1 cellular context compared by ENCODE assay signal in the genomic region with DNA sequence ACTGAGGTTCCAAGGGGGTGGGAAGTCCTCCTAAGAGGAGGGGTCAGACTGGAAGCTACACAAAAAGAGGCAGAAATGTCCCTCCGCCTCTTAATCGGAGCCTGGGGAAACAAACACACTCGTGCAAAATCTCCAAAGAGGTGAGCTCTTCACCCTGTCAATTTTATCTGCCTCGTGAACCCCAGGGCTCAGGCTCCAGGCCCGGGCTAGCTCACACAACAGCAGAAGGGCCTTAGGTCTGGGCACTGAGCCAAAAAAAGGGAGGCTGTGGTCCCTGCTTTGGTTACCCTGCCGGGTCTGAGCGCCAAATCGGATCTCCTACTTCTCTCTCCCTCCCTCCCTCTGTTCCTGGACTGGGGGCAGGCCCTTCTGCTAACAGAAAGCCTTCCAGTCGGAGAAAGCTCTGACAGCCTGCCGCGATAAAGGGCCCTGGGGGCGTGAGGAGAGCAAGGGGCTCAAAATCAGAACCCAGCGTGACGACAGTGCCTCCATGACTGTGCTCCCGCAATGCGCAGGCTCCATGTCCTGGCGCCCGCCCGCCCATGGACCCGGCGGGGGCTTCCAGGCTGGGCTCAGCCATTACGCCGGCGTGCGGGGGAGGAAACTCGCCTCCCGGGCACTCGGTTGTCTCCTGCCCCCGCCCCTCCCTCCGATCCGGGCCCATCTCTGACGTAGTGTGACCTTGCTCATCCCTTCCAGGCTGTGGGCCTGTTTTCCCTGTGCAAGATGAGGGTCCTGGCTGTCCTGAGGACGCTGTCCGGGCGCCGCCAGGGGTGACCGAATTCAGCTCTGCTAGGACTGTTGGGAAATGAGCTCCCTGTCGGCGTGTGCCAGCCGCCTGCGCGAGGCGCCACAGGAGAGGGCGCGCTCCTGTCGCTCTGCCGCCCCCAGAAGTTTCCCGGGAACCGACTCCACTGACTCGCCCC.
TF ChIP-seq lines count a peak whose summit lies in the region.

No MANE protein-coding gene starts in this region.

TF ChIP-seq in IMR-90, 13 proteins besides CTCF, POLR2A, EP300 and RAD21:
- TF ChIP-seq CHD1 (IDR thresholded peaks at IDR 0.05; ENCODE audit: low read depth, low read length) (no peak; the same call in 1 of the 2 replicates), RFX5 (IDR thresholded peaks at IDR 0.05; ENCODE audit: low read depth, low read length) (no peak), SMC3 (IDR thresholded peaks at IDR 0.05; ENCODE audit: low read depth, low read length) (no peak), MXI1 (IDR thresholded peaks at IDR 0.05; ENCODE audit: borderline replicate concordance, low read depth, low read length) (no peak), CEBPB (IDR thresholded peaks at IDR 0.05; ENCODE audit: low read depth, low read length) (0 out of 2 replicates have a peak, but pooled peaks have one; percentile 38), RCOR1 (IDR thresholded peaks at IDR 0.05; ENCODE audit: insufficient replicate concordance, low read length) (no peak), NFE2L2 (IDR thresholded peaks at IDR 0.05; ENCODE audit: low read depth, low read length) (no peak), BHLHE40 (IDR thresholded peaks at IDR 0.05; ENCODE audit: low read depth, low read length) (peak; percentile 42), MAZ (IDR thresholded peaks at IDR 0.05; ENCODE audit: borderline replicate concordance, low read depth, low read length) (peak; percentile 94), MAFK (IDR thresholded peaks at IDR 0.05; ENCODE audit: low read depth, low read length) (no peak), FOS (IDR thresholded peaks at IDR 0.05; ENCODE audit: low read depth, low read length) (0 out of 2 replicates have a peak, but pooled peaks have one; percentile 9)
- TF ChIP-seq, protein P1, sequence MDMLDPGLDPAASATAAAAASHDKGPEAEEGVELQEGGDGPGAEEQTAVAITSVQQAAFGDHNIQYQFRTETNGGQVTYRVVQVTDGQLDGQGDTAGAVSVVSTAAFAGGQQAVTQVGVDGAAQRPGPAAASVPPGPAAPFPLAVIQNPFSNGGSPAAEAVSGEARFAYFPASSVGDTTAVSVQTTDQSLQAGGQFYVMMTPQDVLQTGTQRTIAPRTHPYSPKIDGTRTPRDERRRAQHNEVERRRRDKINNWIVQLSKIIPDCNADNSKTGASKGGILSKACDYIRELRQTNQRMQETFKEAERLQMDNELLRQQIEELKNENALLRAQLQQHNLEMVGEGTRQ (IDR thresholded peaks at IDR 0.05; ENCODE audit: low read depth, low read length) = no peak
- TF ChIP-seq, protein P2, sequence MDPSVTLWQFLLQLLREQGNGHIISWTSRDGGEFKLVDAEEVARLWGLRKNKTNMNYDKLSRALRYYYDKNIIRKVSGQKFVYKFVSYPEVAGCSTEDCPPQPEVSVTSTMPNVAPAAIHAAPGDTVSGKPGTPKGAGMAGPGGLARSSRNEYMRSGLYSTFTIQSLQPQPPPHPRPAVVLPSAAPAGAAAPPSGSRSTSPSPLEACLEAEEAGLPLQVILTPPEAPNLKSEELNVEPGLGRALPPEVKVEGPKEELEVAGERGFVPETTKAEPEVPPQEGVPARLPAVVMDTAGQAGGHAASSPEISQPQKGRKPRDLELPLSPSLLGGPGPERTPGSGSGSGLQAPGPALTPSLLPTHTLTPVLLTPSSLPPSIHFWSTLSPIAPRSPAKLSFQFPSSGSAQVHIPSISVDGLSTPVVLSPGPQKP (IDR thresholded peaks at IDR 0.05; ENCODE audit: borderline replicate concordance, low read depth, low read length) = no peak
TF ChIP-seq in IMR-90: peak in this region for 4.
